In genomic region chrX:83845397-83845796, GRCh38 we compare ENCODE assay signal across 8 cellular contexts. TPM values are rescaled to one million over a fixed set of nuclear protein-coding genes. Genes with fewer than 3 reads are reported as not detected.
DNase-seq lines count a peak whose midpoint lies in the region; ATAC-seq and TF ChIP-seq lines count a peak whose summit lies in the region.

No MANE protein-coding gene starts in this region.

- no peaks in the 10 kb centered on the region for H3K9me2 ChIP-seq in hepatocyte (replicated peaks; ENCODE audit: insufficient read depth)

- no peaks in the 10 kb centered on the region for H3K36me3 ChIP-seq in hepatocyte (replicated peaks; ENCODE audit: insufficient read depth, low read depth)

- H3K79me2 ChIP-seq in hepatocyte = no peaks in the 10 kb centered on the region

- peak; percentile 56 for TF ChIP-seq CTCF in hepatocyte (IDR thresholded peaks at IDR 0.05; ENCODE audit: poor library complexity)

- no peaks in the 10 kb centered on the region for H4K20me1 ChIP-seq in hepatocyte (ENCODE audit: insufficient read depth, poor library complexity, severe bottlenecking)

- WGBS in hepatocyte (ENCODE audit: low lambda C conversion rate, missing lambda C conversion rate) = 26% methylated on average over 2 of the region's 2 CpGs

- no peak overlapping the region for H3K4me3 ChIP-seq in hepatocyte

- no peak overlapping the region for H3K27ac ChIP-seq in hepatocyte

- no peak overlapping the region for H3K4me2 ChIP-seq in hepatocyte

- no peak overlapping the region for H2AFZ ChIP-seq in hepatocyte

- H3K27me3 ChIP-seq in hepatocyte = no peaks in the 10 kb centered on the region

- DNase-seq in AG20443 (ENCODE audit: low spot score) (peak; percentile 16), NCI-H1048 (lab: John Stamatoyannopoulos, UW) (peak; percentile 2), T1000 (lab: John Stamatoyannopoulos, UW) (peak; percentile 1), hepatocyte (ENCODE audit: low spot score) (peak; percentile 37)
- no peak for DNase-seq in effector CD4-positive, alpha-beta T cell
- no peak for DNase-seq in stimulated activated CD4-positive, alpha-beta T cell treated with anti-CD3 and anti-CD28 coated beads, Interleukin-4, amount 100 ng/mL, for 4 hours

- H3K4me1 ChIP-seq in hepatocyte (ENCODE audit: insufficient read depth) = no peaks in the 10 kb centered on the region

- ATAC-seq in GM18499 (IDR thresholded peaks at IDR 0.05; ENCODE audit: insufficient read depth, unreplicated experiment) = peak; percentile 99
- ATAC-seq in HG02623 (IDR thresholded peaks at IDR 0.05; ENCODE audit: unreplicated experiment) = peak; percentile 96

- H3K9me3 ChIP-seq in hepatocyte (ENCODE audit: low read depth) = no peaks in the 10 kb centered on the region

RNA-seq across cellular contexts. Expression of gene CYLC1, which starts 15.5 kb away (rescaled TPM):
- total RNA-seq in hepatocyte = not detected in 2 replicates
- polyA plus RNA-seq in hepatocyte = not detected in 2 replicates

Comparison
In these comparisons a context has a peak if more than half of its experiments do, and no peak if none do; other contexts are left out.
1. DNase-seq: peak in AG20443 (single experiment), NCI-H1048 (single experiment), T1000 (single experiment) and hepatocyte (single experiment); none in effector CD4-positive, alpha-beta T cell (single experiment) and stimulated activated CD4-positive, alpha-beta T cell treated with anti-CD3 and anti-CD28 coated beads, Interleukin-4, amount 100 ng/mL, for 4 hours (0 of 2).